1 cellular context compared by ENCODE assay signal in genomic region chr19:2548966-2549365, GRCh38.
TF ChIP-seq lines count a peak whose summit lies in the region.

No MANE protein-coding gene starts in this region.

TF ChIP-seq in IMR-90, 13 proteins besides CTCF, POLR2A, EP300 and RAD21 (continued from another document):
- TF ChIP-seq RFX5 (IDR thresholded peaks at IDR 0.05; ENCODE audit: low read depth, low read length): no peak
- TF ChIP-seq MXI1 (IDR thresholded peaks at IDR 0.05; ENCODE audit: borderline replicate concordance, low read depth, low read length): no peak
- TF ChIP-seq USF2 (IDR thresholded peaks at IDR 0.05; ENCODE audit: low read depth, low read length): no peak
- no peak for TF ChIP-seq RCOR1 (IDR thresholded peaks at IDR 0.05; ENCODE audit: insufficient replicate concordance, low read length)
- TF ChIP-seq SMC3 (IDR thresholded peaks at IDR 0.05; ENCODE audit: low read depth, low read length): no peak
- no peak for TF ChIP-seq MAFK (IDR thresholded peaks at IDR 0.05; ENCODE audit: low read depth, low read length)
- no peak for TF ChIP-seq ELK1 (IDR thresholded peaks at IDR 0.05; ENCODE audit: borderline replicate concordance, low read depth, low read length)
